In genomic region chr7:142563470-142563869, GRCh38 we compare ENCODE assay signal across 21 cellular contexts.
DNase-seq lines count a peak whose midpoint lies in the region; ATAC-seq and TF ChIP-seq lines count a peak whose summit lies in the region.
"Had no signal": no experiment of that assay in that cellular context is flagged by ENCODE, and none has a peak within 500 bp of the region (broad histone marks: within the 10 kb centered on the region; RNA-seq: fewer than 3 reads in every experiment).

No MANE protein-coding gene starts in this region.

- DNase-seq in activated CD4-positive, alpha-beta T cell treated with anti-CD3 and anti-CD28 coated beads, Interleukin-2, amount 10 ng/mL, durations not matched to agents 24 days and 14 days: no peak
- no peak for DNase-seq in activated CD4-positive, alpha-beta T cell treated with anti-CD3 and anti-CD28 coated beads for 1 hour
- DNase-seq in HFFc6 (peak; percentile 70), NCI-H1105 (lab: John Stamatoyannopoulos, UW) (no peak), middle frontal gyrus (ENCODE audit: extremely low spot score, low spot score) (no peak)
- no peak for DNase-seq in naive thymus-derived CD4-positive, alpha-beta T cell
- DNase-seq in effector CD8-positive, alpha-beta T cell (lab: John Stamatoyannopoulos, UW): no peak
- DNase-seq: activated gamma-delta T cell; CD4-positive, CD25-positive, alpha-beta regulatory T cell; DMS79 treated with DMSO at 0.1 percent for 48 hours; GOT3; NCI-H2227 treated with DMSO at 0.1 percent for 48 hours; Peyer's patch; stimulated activated naive CD4-positive, alpha-beta T cell treated with Interleukin-2 at 50 U/mL for 16 hours; trophoblast cell; WERI-Rb-1 had no signal

- H3K36me3 Mint-ChIP-seq in activated CD4-positive, alpha-beta T cell treated with anti-CD3 and anti-CD28 coated beads, Interleukin-2, amount 10 ng/mL, durations not matched to agents 24 days and 14 days (ENCODE audit: low read depth): no peaks in the 10 kb centered on the region
- H3K36me3 Mint-ChIP-seq in HFFc6 (ENCODE audit: low read depth): peaks cover 20% of the 10 kb centered on the region
- peaks cover 2% of the 10 kb centered on the region for H3K36me3 Mint-ChIP-seq in activated naive CD8-positive, alpha-beta T cell
- H3K36me3 Mint-ChIP-seq in naive thymus-derived CD4-positive, alpha-beta T cell: peaks cover 0 to 4% (median 0%) of the 10 kb centered on the region in 5 donors
- H3K36me3 Mint-ChIP-seq: CD4-positive, CD25-positive, alpha-beta regulatory T cell had no signal

- H3K27me3 Mint-ChIP-seq in activated CD4-positive, alpha-beta T cell treated with anti-CD3 and anti-CD28 coated beads, Interleukin-2, amount 10 ng/mL, durations not matched to agents 24 days and 14 days: peaks cover 10% of the 10 kb centered on the region
- peaks cover 1% of the 10 kb centered on the region; the same call in 1 of the 2 replicates for H3K27me3 Mint-ChIP-seq in HFFc6 (ENCODE audit: insufficient read depth)
- H3K27me3 Mint-ChIP-seq in activated naive CD8-positive, alpha-beta T cell: peaks cover 1% of the 10 kb centered on the region
- peaks cover 0 to 28% (median 4%) of the 10 kb centered on the region in 5 donors for H3K27me3 Mint-ChIP-seq in naive thymus-derived CD4-positive, alpha-beta T cell

- POLR2A ChIA-PET in naive thymus-derived CD4-positive, alpha-beta T cell (lab: Charles Lee): interaction anchor here (0.9 to 1.3 kb wide), 2 partner anchors 226 to 245 kb away, joined by 3 to 8 read pairs; no protein-coding TSS in a partner anchor

- no peak for TF ChIP-seq CTCF in HFFc6 (IDR thresholded peaks at IDR 0.05)

- H3K9me3 ChIP-seq in naive thymus-derived CD4-positive, alpha-beta T cell (ENCODE audit: control insufficient read depth in 2 of 3, low read length in 3 of 3): no peaks in the 10 kb centered on the region
- H3K9me3 ChIP-seq: Peyer's patch, right atrium auricular region had no signal

- intact Hi-C loops in activated CD4-positive, alpha-beta T cell treated with anti-CD3 and anti-CD28 coated beads, Interleukin-2, amount 10 ng/mL, durations not matched to agents 24 days and 14 days (cut with micrococcal nuclease): no loop called here
- intact Hi-C loops in naive thymus-derived CD4-positive, alpha-beta T cell (cut with micrococcal nuclease): no loop called here

- ATAC-seq in naive thymus-derived CD4-positive, alpha-beta T cell: no peak
- ATAC-seq: left lobe of liver had no signal

- no peak overlapping the region for H3K27ac ChIP-seq in naive thymus-derived CD4-positive, alpha-beta T cell (ENCODE audit: low read depth, low read length)
- H3K27ac ChIP-seq: epithelial cell of prostate, Peyer's patch, right atrium auricular region, WERI-Rb-1 had no signal

- H3K27me3 ChIP-seq in naive thymus-derived CD4-positive, alpha-beta T cell (ENCODE audit: control insufficient read depth in 2 of 2, insufficient read depth in 2 of 2, low read length in 2 of 2): no peaks in the 10 kb centered on the region
- H3K27me3 ChIP-seq: Peyer's patch, right atrium auricular region had no signal

- no peaks in the 10 kb centered on the region for H3K4me1 ChIP-seq in naive thymus-derived CD4-positive, alpha-beta T cell (ENCODE audit: control insufficient read depth in 2 of 2, insufficient read depth in 2 of 2, low read length in 2 of 2)
- H3K4me1 ChIP-seq: Peyer's patch, right atrium auricular region had no signal

- no peaks in the 10 kb centered on the region for H3K36me3 ChIP-seq in naive thymus-derived CD4-positive, alpha-beta T cell (ENCODE audit: control insufficient read depth in 2 of 3, insufficient read depth in 3 of 3, low read length in 3 of 3)
- H3K36me3 ChIP-seq: Peyer's patch, right atrium auricular region, WERI-Rb-1 had no signal

- CTCF ChIA-PET in naive thymus-derived CD4-positive, alpha-beta T cell (lab: Charles Lee): no interaction called here

- H3K9me3 Mint-ChIP-seq in activated CD4-positive, alpha-beta T cell treated with anti-CD3 and anti-CD28 coated beads, Interleukin-2, amount 10 ng/mL, durations not matched to agents 24 days and 14 days: no peaks in the 10 kb centered on the region
- no peaks in the 10 kb centered on the region for H3K9me3 Mint-ChIP-seq in HFFc6
- H3K9me3 Mint-ChIP-seq in activated naive CD8-positive, alpha-beta T cell (ENCODE audit: low read depth): no peaks in the 10 kb centered on the region
- no peaks in the 10 kb centered on the region for H3K9me3 Mint-ChIP-seq in naive thymus-derived CD4-positive, alpha-beta T cell
- H3K9me3 Mint-ChIP-seq: CD4-positive, CD25-positive, alpha-beta regulatory T cell; dendritic cell treated with granulocyte-macrophage colony-stimulating factor and Interleukin-4, amounts not matched to agents 40 ng/mL and 50 ng/mL, for 4 days had no signal

- peak overlapping the region; percentile 2 for H3K4me3 Mint-ChIP-seq in activated CD4-positive, alpha-beta T cell treated with anti-CD3 and anti-CD28 coated beads, Interleukin-2, amount 10 ng/mL, durations not matched to agents 24 days and 14 days
- H3K4me3 Mint-ChIP-seq in HFFc6: peak overlapping the region; percentile 65
- H3K4me3 Mint-ChIP-seq in activated naive CD8-positive, alpha-beta T cell: peak overlapping the region; percentile 62
- H3K4me3 Mint-ChIP-seq in naive thymus-derived CD4-positive, alpha-beta T cell: peak overlapping the region in 8 of 10 donors; percentile 5 to 55 (median 40)
- H3K4me3 Mint-ChIP-seq: dendritic cell treated with granulocyte-macrophage colony-stimulating factor and Interleukin-4, amounts not matched to agents 40 ng/mL and 50 ng/mL, for 4 days had no signal

- peaks cover 2% of the 10 kb centered on the region for H3K4me1 Mint-ChIP-seq in activated CD4-positive, alpha-beta T cell treated with anti-CD3 and anti-CD28 coated beads, Interleukin-2, amount 10 ng/mL, durations not matched to agents 24 days and 14 days
- peaks cover 100% of the 10 kb centered on the region for H3K4me1 Mint-ChIP-seq in HFFc6 (ENCODE audit: low read depth)
- peaks cover 1% of the 10 kb centered on the region for H3K4me1 Mint-ChIP-seq in activated naive CD8-positive, alpha-beta T cell (ENCODE audit: low read depth)
- H3K4me1 Mint-ChIP-seq in naive thymus-derived CD4-positive, alpha-beta T cell: peaks cover 0 to 10% (median 6%) of the 10 kb centered on the region in 7 donors

- H3K4me3 ChIP-seq in naive thymus-derived CD4-positive, alpha-beta T cell (ENCODE audit: low read length): no peak overlapping the region
- H3K4me3 ChIP-seq: Peyer's patch, right atrium auricular region had no signal

- no peak overlapping the region for H3K27ac Mint-ChIP-seq in activated CD4-positive, alpha-beta T cell treated with anti-CD3 and anti-CD28 coated beads, Interleukin-2, amount 10 ng/mL, durations not matched to agents 24 days and 14 days
- H3K27ac Mint-ChIP-seq in HFFc6: peak overlapping the region; percentile 85
- H3K27ac Mint-ChIP-seq in activated naive CD8-positive, alpha-beta T cell: peak overlapping the region; percentile 50
- H3K27ac Mint-ChIP-seq in naive thymus-derived CD4-positive, alpha-beta T cell: peak overlapping the region in 3 of 9 donors; percentile 37 to 62 (median 47)
- H3K27ac Mint-ChIP-seq: CD4-positive, CD25-positive, alpha-beta regulatory T cell; dendritic cell treated with granulocyte-macrophage colony-stimulating factor and Interleukin-4, amounts not matched to agents 40 ng/mL and 50 ng/mL, for 4 days had no signal

Comparison
In these comparisons a context has a peak if more than half of its experiments do, and no peak if none do; other contexts are left out.
1. H3K4me3 Mint-ChIP-seq: peak in every context shown above with its lines; median percentile 65 in HFFc6; 62 in activated naive CD8-positive, alpha-beta T cell; 40 in naive thymus-derived CD4-positive, alpha-beta T cell; 2 in activated CD4-positive, alpha-beta T cell treated with anti-CD3 and anti-CD28 coated beads, Interleukin-2, amount 10 ng/mL, durations not matched to agents 24 days and 14 days.